In genomic region chr1:19882111-19883071, GRCh38 we compare ENCODE assay signal across 8 cellular contexts. TPM values are rescaled to one million over a fixed set of nuclear protein-coding genes. Genes with fewer than 3 reads are reported as not detected.
DNase-seq lines count a peak whose midpoint lies in the region; TF ChIP-seq lines count a peak whose summit lies in the region.

A gene with protein sequence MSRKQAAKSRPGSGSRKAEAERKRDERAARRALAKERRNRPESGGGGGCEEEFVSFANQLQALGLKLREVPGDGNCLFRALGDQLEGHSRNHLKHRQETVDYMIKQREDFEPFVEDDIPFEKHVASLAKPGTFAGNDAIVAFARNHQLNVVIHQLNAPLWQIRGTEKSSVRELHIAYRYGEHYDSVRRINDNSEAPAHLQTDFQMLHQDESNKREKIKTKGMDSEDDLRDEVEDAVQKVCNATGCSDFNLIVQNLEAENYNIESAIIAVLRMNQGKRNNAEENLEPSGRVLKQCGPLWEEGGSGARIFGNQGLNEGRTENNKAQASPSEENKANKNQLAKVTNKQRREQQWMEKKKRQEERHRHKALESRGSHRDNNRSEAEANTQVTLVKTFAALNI (plus strand): TSS chr1:19882395. CDS start chr1:19882514, 119 bp downstream.

- peaks cover 53% of the 10 kb centered on the region for H3K4me1 Mint-ChIP-seq in HFFc6 (ENCODE audit: low read depth)
- peaks cover 36% of the 10 kb centered on the region for H3K4me1 Mint-ChIP-seq in activated naive CD4-positive, alpha-beta T cell treated with anti-CD3 and anti-CD28 coated beads, Interleukin-2, amount 10 ng/mL, durations not matched to agents 7 days and 5 days

- peak within 1 kb of the TSS; percentile 91 for H3K4me3 Mint-ChIP-seq in HFFc6
- peak within 1 kb of the TSS; percentile 85 for H3K4me3 Mint-ChIP-seq in activated naive CD4-positive, alpha-beta T cell treated with anti-CD3 and anti-CD28 coated beads, Interleukin-2, amount 10 ng/mL, durations not matched to agents 7 days and 5 days

- TF ChIP-seq CTCF in HFFc6 (IDR thresholded peaks at IDR 0.05): peak; percentile 96

- CTCF ChIA-PET in activated naive CD4-positive, alpha-beta T cell treated with anti-CD3 and anti-CD28 coated beads, Interleukin-2, amount 10 ng/mL, durations not matched to agents 7 days and 5 days (lab: Charles Lee): interaction anchor here (0.6 to 2.3 kb wide), 6 partner anchors 12 to 480 kb away, joined by 3 to 12 read pairs (median 3); no protein-coding TSS in a partner anchor

- no peaks in the 10 kb centered on the region; the same call in 1 of the 2 replicates for H3K27me3 Mint-ChIP-seq in HFFc6 (ENCODE audit: insufficient read depth)
- peaks cover 14% of the 10 kb centered on the region for H3K27me3 Mint-ChIP-seq in activated naive CD4-positive, alpha-beta T cell treated with anti-CD3 and anti-CD28 coated beads, Interleukin-2, amount 10 ng/mL, durations not matched to agents 7 days and 5 days

- H3K9me3 Mint-ChIP-seq in HFFc6: no peaks in the 10 kb centered on the region
- H3K9me3 Mint-ChIP-seq in activated naive CD4-positive, alpha-beta T cell treated with anti-CD3 and anti-CD28 coated beads, Interleukin-2, amount 10 ng/mL, durations not matched to agents 7 days and 5 days: peaks cover 4% of the 10 kb centered on the region

- H3K27ac Mint-ChIP-seq in HFFc6: peak within 1 kb of the TSS; percentile 76
- peak within 1 kb of the TSS; percentile 77 for H3K27ac Mint-ChIP-seq in activated naive CD4-positive, alpha-beta T cell treated with anti-CD3 and anti-CD28 coated beads, Interleukin-2, amount 10 ng/mL, durations not matched to agents 7 days and 5 days

- H3K4me3 ChIP-seq in GM08714 (ENCODE audit: low read length): peak within 1 kb of the TSS; percentile 97

- peak within 1 kb of the TSS; percentile 50 for H3K27ac ChIP-seq in temporal lobe (ENCODE audit: low read depth, low read length)

- H3K36me3 Mint-ChIP-seq in HFFc6 (ENCODE audit: low read depth): peaks cover 6% of the 10 kb centered on the region; the same call in 1 of the 2 replicates
- peaks cover 4% of the 10 kb centered on the region for H3K36me3 Mint-ChIP-seq in activated naive CD4-positive, alpha-beta T cell treated with anti-CD3 and anti-CD28 coated beads, Interleukin-2, amount 10 ng/mL, durations not matched to agents 7 days and 5 days

- DNase-seq in HFFc6: peak; percentile 96
- DNase-seq in NAMALWA (ENCODE audit: low spot score): peak; percentile 99
- peak; percentile 97 for DNase-seq in SK-N-DZ (ENCODE audit: low spot score)
- peak; percentile 97 for DNase-seq in activated naive CD4-positive, alpha-beta T cell treated with anti-CD3 and anti-CD28 coated beads, Interleukin-2, amount 10 ng/mL, durations not matched to agents 7 days and 5 days
- DNase-seq in germinal center (ENCODE audit: low spot score): peak; percentile 98
- DNase-seq in nucleus accumbens (lab: John Stamatoyannopoulos, UW): peak; percentile 64 to 96 (median 91)

RNA-seq across cellular contexts. Expression of the gene that starts here (rescaled TPM):
- 1 to 10 TPM; 5.4 to 8.3 (median 7.5) TPM for total RNA-seq in HFFc6 (2021; fragmentation: NEBNext Ultra II Directional; extraction: Animal tissue kit (Norgen Biotek cat#: 25700))
- polyA plus RNA-seq in SK-N-DZ (2014; cell fraction: cytosol; rRNA removed): 16.3 and 18.0 TPM in 2 replicates
- polyA plus RNA-seq in SK-N-DZ (2014; cell fraction: nucleus; rRNA removed): 22.4 and 26.2 TPM in 2 replicates
- 7.9 TPM for total RNA-seq in temporal lobe

Comparison
In these comparisons a context has a peak if more than half of its experiments do, and no peak if none do; other contexts are left out.
1. Peak in every context shown above with its lines: DNase-seq, H3K4me3 ChIP-seq and H3K27ac ChIP-seq.